In the genomic region with DNA sequence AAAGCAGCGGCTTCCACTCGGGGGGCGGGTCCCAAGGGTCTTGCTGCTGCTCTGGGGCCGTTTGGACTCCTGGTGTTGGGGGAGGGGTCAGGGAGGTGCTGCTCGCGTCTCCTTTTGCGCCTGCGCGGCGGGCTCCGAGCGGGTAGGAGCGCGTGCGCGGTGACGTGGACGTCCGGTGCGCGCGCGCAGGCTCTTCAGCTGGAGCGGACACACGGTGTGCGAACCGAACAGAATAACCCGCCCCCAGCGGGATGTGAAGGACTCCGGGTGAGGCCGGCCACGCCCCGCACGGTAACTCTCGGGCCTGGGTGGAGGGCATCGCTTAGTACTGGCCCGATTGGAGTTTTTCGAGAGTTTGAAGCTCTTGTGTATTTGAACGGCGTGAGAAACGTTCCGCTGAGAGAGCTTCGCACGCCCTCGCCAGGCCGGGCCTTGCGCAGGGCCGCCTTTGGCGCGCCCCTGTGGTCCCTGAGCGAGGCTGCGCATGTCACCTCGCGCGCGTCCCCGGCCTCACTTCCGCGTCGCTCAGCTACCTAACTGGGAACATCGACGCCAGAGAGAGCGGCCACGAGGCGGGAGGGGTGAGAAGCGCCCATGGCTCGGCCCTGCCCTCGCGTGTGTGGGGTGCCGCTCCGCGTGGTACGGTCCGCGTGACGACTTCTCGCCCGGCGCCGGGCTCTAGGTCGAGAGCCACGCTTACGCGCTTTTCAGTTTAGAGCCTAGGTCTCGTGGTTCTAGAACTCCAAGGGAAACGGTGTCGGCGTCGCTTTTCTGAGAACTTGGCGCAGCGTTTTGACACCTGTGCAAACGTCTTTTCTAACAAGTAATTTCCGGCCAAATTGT, we compare ENCODE assay signal across 8 cellular contexts. TPM values are rescaled to one million over a fixed set of nuclear protein-coding genes. Genes with fewer than 3 reads are reported as not detected.
DNase-seq lines count a peak whose midpoint lies in the region; ATAC-seq and TF ChIP-seq lines count a peak whose summit lies in the region.

Gene MGA (plus strand): TSS at position 171 of the 843 bp plus-strand sequence.

- H3K4me1 Mint-ChIP-seq in endodermal cell = peaks cover 12% of the 10 kb centered on the region

- H3K36me3 ChIP-seq in endodermal cell (ENCODE audit: control insufficient read depth, insufficient read depth, low read length) = no peaks in the 10 kb centered on the region

- no peaks in the 10 kb centered on the region for H3K4me1 ChIP-seq in endodermal cell (ENCODE audit: control insufficient read depth, insufficient read depth, low read length)

- no peaks in the 10 kb centered on the region for H3K9me3 ChIP-seq in endodermal cell (ENCODE audit: control insufficient read depth, low read length)

- H3K27ac Mint-ChIP-seq in endodermal cell = peak within 1 kb of the TSS; percentile 94

- peak within 1 kb of the TSS; percentile 21 for H3K27ac ChIP-seq in endodermal cell (ENCODE audit: low read depth, low read length)

- ATAC-seq in GM19351 (IDR thresholded peaks at IDR 0.05; ENCODE audit: unreplicated experiment) (peak; percentile 67), HG03520 (IDR thresholded peaks at IDR 0.05; ENCODE audit: unreplicated experiment) (peak; percentile 69)

- 1% methylated on average over 42 to 93 of the region's 93 CpGs for WGBS in endodermal cell (ENCODE audit: insufficient coverage in 1 of 2, insufficient read length in 1 of 2), 2 experiments

- TF ChIP-seq CTCF in endodermal cell (conservative IDR thresholded peaks at IDR 0.05) = peak; percentile 37

- peaks cover 20% of the 10 kb centered on the region for H3K27me3 ChIP-seq in endodermal cell (ENCODE audit: control insufficient read depth, insufficient read depth, low read length, poor library complexity, severe bottlenecking)

- DNase-seq in CD1c-positive myeloid dendritic cell (ENCODE audit: extremely low spot score) (peak; percentile 95), NCI-H774 (lab: John Stamatoyannopoulos, UW) (peak; percentile 91), endodermal cell (peak; percentile 96), mesenteric fat pad (ENCODE audit: low spot score) (peak; percentile 96)
- peak; percentile 78 to 82 (median 80) for DNase-seq in activated CD8-positive, alpha-beta memory T cell treated with anti-CD3 and anti-CD28 coated beads for 48 hours (ENCODE audit: low read depth in 2 of 3, low spot score in 2 of 3)
- DNase-seq in stimulated activated CD8-positive, alpha-beta memory T cell treated with anti-CD3 and anti-CD28 coated beads, Interleukin-15, amount 100 ng/mL, for 24 hours (ENCODE audit: low read depth) = peak; percentile 72

- H3K9ac ChIP-seq in endodermal cell (ENCODE audit: extremely low read depth, low read length, poor library complexity, severe bottlenecking) = peak within 1 kb of the TSS; percentile 73

- no peaks in the 10 kb centered on the region for H3K36me3 Mint-ChIP-seq in endodermal cell (ENCODE audit: low read depth)

- H3K4me3 ChIP-seq in endodermal cell (ENCODE audit: low read length) = peak within 1 kb of the TSS; percentile 93

- peaks cover 41% of the 10 kb centered on the region for H3K27me3 Mint-ChIP-seq in endodermal cell (ENCODE audit: insufficient read depth)

- H3K9me3 Mint-ChIP-seq in endodermal cell = peaks cover 2% of the 10 kb centered on the region

- H3K4me3 Mint-ChIP-seq in endodermal cell = peak within 1 kb of the TSS; percentile 75

RNA-seq across cellular contexts. Expression of gene MGA, which starts in this region (rescaled TPM):
- total RNA-seq in endodermal cell (10 to 100 TPM; 58.5 to 62.6 TPM), mesenteric fat pad (32.9 TPM)
- 20.4 TPM for polyA plus RNA-seq in endodermal cell (2013, experiment 1 of 2)
- polyA plus RNA-seq in endodermal cell (2013, experiment 2 of 2) = 22.2 TPM

Comparison
In these comparisons a context has a peak if more than half of its experiments do, and no peak if none do; other contexts are left out.
1. Peak in every context shown above with its lines: DNase-seq, ATAC-seq, H3K4me3 ChIP-seq and H3K27ac ChIP-seq.